In the genomic region with DNA sequence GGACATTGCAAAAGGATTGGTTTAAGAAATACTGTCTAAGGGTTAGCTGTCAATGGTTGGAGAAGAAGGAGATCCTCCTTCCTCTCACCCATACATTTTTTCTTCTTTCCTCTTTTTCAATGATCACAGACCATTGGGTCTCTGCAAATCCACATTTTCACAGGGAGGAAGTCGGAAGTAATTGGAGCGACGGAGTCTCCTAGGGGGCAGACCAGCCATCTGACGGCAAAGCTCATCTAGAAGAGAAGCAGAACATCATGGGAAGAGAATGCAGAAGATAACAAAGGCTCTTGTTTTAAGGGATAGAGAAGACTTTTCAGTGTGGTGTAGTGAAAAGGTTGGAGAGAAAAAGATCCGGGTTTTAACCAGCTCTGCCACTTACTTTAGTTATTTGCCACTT, we compare ENCODE assay signal across 15 cellular contexts. TPM values are rescaled to one million over a fixed set of nuclear protein-coding genes. Genes with fewer than 3 reads are reported as not detected.
DNase-seq lines count a peak whose midpoint lies in the region; ATAC-seq and TF ChIP-seq lines count a peak whose summit lies in the region.
"Had no signal": no experiment of that assay in that cellular context is flagged by ENCODE, and none has a peak within 500 bp of the region (broad histone marks: within the 10 kb centered on the region; RNA-seq: fewer than 3 reads in every experiment).

No MANE protein-coding gene starts in this region.

- H3K9me3 ChIP-seq in right atrium auricular region: no peaks in the 10 kb centered on the region
- no peaks in the 10 kb centered on the region for H3K9me3 ChIP-seq in MM.1S (replicated peaks; ENCODE audit: insufficient read depth, low read length)
- no peaks in the 10 kb centered on the region for H3K9me3 ChIP-seq in T-helper 17 cell (ENCODE audit: control insufficient read depth, low read length, poor library complexity, severe bottlenecking)
- no peaks in the 10 kb centered on the region for H3K9me3 ChIP-seq in neural progenitor cell (ENCODE audit: low read depth)
- no peaks in the 10 kb centered on the region for H3K9me3 ChIP-seq in osteoblast (ENCODE audit: low read depth, low read length)
- H3K9me3 ChIP-seq in A673 (ENCODE audit: low read depth, low read length, poor library complexity, severe bottlenecking): no peaks in the 10 kb centered on the region
- H3K9me3 ChIP-seq: BLaER1, HAP-1 had no signal

- CTCF ChIA-PET in A673 (lab: Charles Lee): interaction anchor here (1.3 kb wide), 1 partner anchor 9 kb away, joined by 7 read pairs; no protein-coding TSS in a partner anchor

- H3F3A ChIP-seq in MM.1S (ENCODE audit: insufficient read depth, low read length) (peaks cover 29% of the 10 kb centered on the region), neural progenitor cell (ENCODE audit: low read depth) (no peaks in the 10 kb centered on the region)

- ATAC-seq in left cardiac atrium (no peak), T-helper 17 cell (no peak)

- no peak overlapping the region for H3K4me3 ChIP-seq in right atrium auricular region
- H3K4me3 ChIP-seq in MM.1S (ENCODE audit: low read length): no peak overlapping the region
- no peak overlapping the region for H3K4me3 ChIP-seq in neural progenitor cell
- no peak overlapping the region for H3K4me3 ChIP-seq in osteoblast (ENCODE audit: insufficient read depth, low read length)
- no peak overlapping the region for H3K4me3 ChIP-seq in A673 (ENCODE audit: low read depth, low read length, poor library complexity, severe bottlenecking)
- H3K4me3 ChIP-seq: BLaER1, HAP-1 had no signal

- H3K9me2 ChIP-seq in MM.1S (replicated peaks; ENCODE audit: insufficient read depth, low read length): no peaks in the 10 kb centered on the region

- H3K9me3 Mint-ChIP-seq in neural progenitor cell: no peaks in the 10 kb centered on the region

- H3K27me3 Mint-ChIP-seq in T-helper 17 cell (peaks cover 9% of the 10 kb centered on the region), neural progenitor cell (ENCODE audit: insufficient read depth, low read depth) (peaks cover 3% of the 10 kb centered on the region)

- H3K27ac Mint-ChIP-seq in T-helper 17 cell (no peak overlapping the region), neural progenitor cell (no peak overlapping the region)

- H3K36me3 Mint-ChIP-seq in T-helper 17 cell (ENCODE audit: low read depth) (no peaks in the 10 kb centered on the region), neural progenitor cell (no peaks in the 10 kb centered on the region)

- no peak overlapping the region for H3K27ac ChIP-seq in right atrium auricular region
- H3K27ac ChIP-seq in MM.1S (ENCODE audit: low read length): no peak overlapping the region
- no peak overlapping the region for H3K27ac ChIP-seq in neural progenitor cell
- no peak overlapping the region for H3K27ac ChIP-seq in osteoblast (ENCODE audit: low read depth, low read length)
- H3K27ac ChIP-seq in A673 (ENCODE audit: low read depth, low read length, poor library complexity, severe bottlenecking): no peak overlapping the region
- H3K27ac ChIP-seq: 22Rv1, BLaER1 had no signal

- H4K20me1 ChIP-seq in MM.1S (ENCODE audit: insufficient read depth, low read length): no peaks in the 10 kb centered on the region
- no peaks in the 10 kb centered on the region for H4K20me1 ChIP-seq in neural progenitor cell (ENCODE audit: low read depth)
- no peaks in the 10 kb centered on the region for H4K20me1 ChIP-seq in osteoblast (ENCODE audit: insufficient read depth, low read length)
- H4K20me1 ChIP-seq: BLaER1 had no signal

- H3K4me1 Mint-ChIP-seq in T-helper 17 cell (peaks cover 40% of the 10 kb centered on the region), neural progenitor cell (no peaks in the 10 kb centered on the region)

- H3K4me1 ChIP-seq in right atrium auricular region: no peaks in the 10 kb centered on the region
- peaks cover 34% of the 10 kb centered on the region for H3K4me1 ChIP-seq in MM.1S (ENCODE audit: low read length)
- H3K4me1 ChIP-seq in neural progenitor cell: no peaks in the 10 kb centered on the region
- H3K4me1 ChIP-seq in osteoblast (ENCODE audit: insufficient read depth, low read length): no peaks in the 10 kb centered on the region
- H3K4me1 ChIP-seq in A673 (ENCODE audit: insufficient read depth, low read length, poor library complexity, severe bottlenecking): no peaks in the 10 kb centered on the region
- H3K4me1 ChIP-seq: HAP-1 had no signal

- TF ChIP-seq CTCF in right atrium auricular region (IDR thresholded peaks at IDR 0.05) (no peak), MM.1S (IDR thresholded peaks at IDR 0.05; ENCODE audit: low read length) (no peak), neural progenitor cell (IDR thresholded peaks at IDR 0.05) (no peak), osteoblast (IDR thresholded peaks at IDR 0.05; ENCODE audit: extremely low read depth, low read depth, low read length) (no peak), A673 (conservative IDR thresholded peaks at IDR 0.05; ENCODE audit: low read depth, low read length) (no peak)

- DNase-seq in right atrium auricular region (ENCODE audit: low spot score) (peak; percentile 1), left cardiac atrium (no peak), MM.1S (no peak), T-helper 17 cell (no peak), neural progenitor cell (ENCODE audit: low spot score) (no peak), osteoblast (ENCODE audit: insufficient read length, low spot score, missing footprints) (no peak), NCI-H1048 (lab: John Stamatoyannopoulos, UW) (no peak), A673 (ENCODE audit: low spot score) (no peak)
- DNase-seq: AML-193, DMS 273 treated with DMSO at 0.1 percent for 48 hours had no signal

- intact Hi-C loops in left cardiac atrium (cut with DNase I): no loop called here
- intact Hi-C loops in A673 (cut with micrococcal nuclease; ENCODE audit: unreplicated experiment): no loop called here

- peak overlapping the region; percentile 13 for H3K4me3 Mint-ChIP-seq in T-helper 17 cell
- no peak overlapping the region for H3K4me3 Mint-ChIP-seq in neural progenitor cell

- H3K9ac ChIP-seq in MM.1S (ENCODE audit: low read length): no peak overlapping the region
- H3K9ac ChIP-seq in neural progenitor cell: no peak overlapping the region
- H3K9ac ChIP-seq: BLaER1 had no signal

- H3K4me2 ChIP-seq in MM.1S (ENCODE audit: low read depth, low read length) (peak overlapping the region; percentile 10; the same call in 1 of the 2 replicates), neural progenitor cell (no peak overlapping the region), osteoblast (ENCODE audit: insufficient read depth, low read length) (no peak overlapping the region)

- H3K79me2 ChIP-seq in MM.1S (ENCODE audit: low read length) (no peaks in the 10 kb centered on the region), neural progenitor cell (ENCODE audit: low read depth) (no peaks in the 10 kb centered on the region), osteoblast (ENCODE audit: insufficient read depth, low read length) (no peaks in the 10 kb centered on the region)

- POLR2A ChIA-PET in A673 (lab: Charles Lee; ENCODE audit: low non-redundant PET): no interaction called here

- peaks cover 5% of the 10 kb centered on the region for H3K36me3 ChIP-seq in right atrium auricular region
- no peaks in the 10 kb centered on the region for H3K36me3 ChIP-seq in MM.1S (replicated peaks; ENCODE audit: insufficient read depth, low read length)
- no peaks in the 10 kb centered on the region for H3K36me3 ChIP-seq in neural progenitor cell
- H3K36me3 ChIP-seq in osteoblast (ENCODE audit: insufficient read depth, low read length): no peaks in the 10 kb centered on the region
- no peaks in the 10 kb centered on the region for H3K36me3 ChIP-seq in A673 (ENCODE audit: insufficient read depth, low read length, poor library complexity, severe bottlenecking)
- H3K36me3 ChIP-seq: BLaER1, HAP-1 had no signal

- BruUV-seq in A673 (replicated peaks; lab: Mats Ljungman, UMichigan): no TSS peak

- H2AFZ ChIP-seq in MM.1S (ENCODE audit: low read length): no peak overlapping the region
- peak overlapping the region; percentile 29 for H2AFZ ChIP-seq in neural progenitor cell (replicated peaks)
- H2AFZ ChIP-seq in osteoblast (ENCODE audit: low read length): no peak overlapping the region

- H3K27me3 ChIP-seq in right atrium auricular region: no peaks in the 10 kb centered on the region
- H3K27me3 ChIP-seq in MM.1S (replicated peaks; ENCODE audit: insufficient read depth, low read length): peaks cover 14% of the 10 kb centered on the region; the same call in 1 of the 2 replicates
- no peaks in the 10 kb centered on the region for H3K27me3 ChIP-seq in neural progenitor cell
- H3K27me3 ChIP-seq in osteoblast (ENCODE audit: insufficient read depth, low read length): no peaks in the 10 kb centered on the region
- H3K27me3 ChIP-seq in A673 (replicated peaks; ENCODE audit: insufficient read depth, low read depth, low read length, poor library complexity): peaks cover 6% of the 10 kb centered on the region
- H3K27me3 ChIP-seq: BLaER1 had no signal

RNA-seq across cellular contexts. Expression of gene MFAP5, which starts 14.7 kb away (rescaled TPM):
- total RNA-seq in right atrium auricular region: 100 to 1,000 TPM in 1 of 2 donors, 10 to 100 TPM in 1; 22.1 to 104 TPM
- 100 to 1,000 TPM in 1 of 2 donors, 10 to 100 TPM in 1; 64.8 to 120 TPM for total RNA-seq in left cardiac atrium
- total RNA-seq in T-helper 17 cell: not detected
- 0.25 TPM in 1 of 2 replicates, not detected in the other for total RNA-seq in neural progenitor cell (ENCODE audit: low replicate concordance)
- 57.9 and 88.4 TPM in 2 replicates for total RNA-seq in osteoblast
- total RNA-seq in A673 (2021): 0.52 and 1.7 TPM in 2 replicates
- total RNA-seq: HT1080 had no signal

RNA-seq across cellular contexts. Expression of gene AICDA, which starts 35.3 kb away (rescaled TPM):
- total RNA-seq in right atrium auricular region (under 1 TPM in 1 of 2 donors, not detected in 1; 0.12 TPM), left cardiac atrium (under 1 TPM in 1 of 2 donors, not detected in 1; 0.10 TPM), T-helper 17 cell (not detected), neural progenitor cell (ENCODE audit: low replicate concordance) (not detected in 2 replicates), osteoblast (not detected in 2 replicates), A673 (2021) (not detected in 2 replicates)
- total RNA-seq: H1, HT1080 had no signal

RNA-seq across cellular contexts. Expression of gene RIMKLB, which starts 49.8 kb away (rescaled TPM):
- total RNA-seq in right atrium auricular region (10 to 100 TPM in 1 of 2 donors, 1 to 10 TPM in 1; 9.7 to 10.7 TPM), left cardiac atrium (10 to 100 TPM; 15.7 to 16.5 TPM), T-helper 17 cell (10 to 100 TPM; 15.1 to 15.2 TPM), neural progenitor cell (ENCODE audit: low replicate concordance) (113 and 131 TPM in 2 replicates), osteoblast (29.8 and 35.5 TPM in 2 replicates), A673 (2021) (21.9 and 27.2 TPM in 2 replicates)
